Comparison of ENCODE assay signal across 12 cellular contexts in the genomic region with DNA sequence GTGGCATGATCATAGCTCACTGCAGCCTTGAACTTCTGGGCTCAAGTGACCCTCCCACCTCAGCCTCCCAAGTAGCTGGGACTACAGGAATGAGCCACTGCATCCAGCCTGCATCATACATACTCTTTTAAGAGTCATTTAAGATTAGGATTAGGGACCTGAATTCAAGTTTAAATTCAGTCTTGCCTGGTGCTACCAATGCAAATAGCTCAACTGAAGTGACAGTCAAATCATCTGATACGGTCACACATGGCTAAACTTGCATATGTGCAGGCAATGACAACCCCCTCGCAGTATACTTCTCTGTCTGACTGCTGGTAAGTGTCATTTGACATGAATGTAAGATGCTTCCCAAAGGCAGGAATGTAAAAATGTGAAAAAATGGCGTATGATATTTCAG. TPM values are rescaled to one million over a fixed set of nuclear protein-coding genes. Genes with fewer than 3 reads are reported as not detected.
A peak's percentile ranks its signal among the peaks of the same experiment; 100 is the strongest.
DNase-seq lines count a peak whose midpoint lies in the region; ATAC-seq and TF ChIP-seq lines count a peak whose summit lies in the region.
"Had no signal": no experiment of that assay in that cellular context is flagged by ENCODE, and none has a peak within 500 bp of the region (broad histone marks: within the 10 kb centered on the region; RNA-seq: fewer than 3 reads in every experiment).

No MANE protein-coding gene starts in this region.

- CTCF ChIA-PET in OCI-LY7 (lab: Charles Lee; ENCODE audit: unreplicated experiment): interaction anchor here (1.6 kb wide), 1 partner anchor 10 kb away, joined by 3 read pairs; no protein-coding TSS in a partner anchor

- H3K4me1 ChIP-seq in DND-41 (ENCODE audit: insufficient read depth, low read length) (peaks cover 21% of the 10 kb centered on the region), OCI-LY7 (ENCODE audit: insufficient read depth, low read length, poor library complexity, severe bottlenecking) (peaks cover 64% of the 10 kb centered on the region), body of pancreas (no peaks in the 10 kb centered on the region)
- H3K4me1 ChIP-seq: parathyroid adenoma had no signal

- H3K27ac ChIP-seq in DND-41 (ENCODE audit: low read length) (no peak overlapping the region), OCI-LY7 (ENCODE audit: low read depth, low read length, poor library complexity, severe bottlenecking) (peak overlapping the region; percentile 90), body of pancreas (no peak overlapping the region)
- H3K27ac ChIP-seq: parathyroid adenoma had no signal

- no peak overlapping the region for H3K4me3 ChIP-seq in DND-41 (ENCODE audit: low read depth in 1 of 2, low read length in 2 of 2)
- peak overlapping the region; percentile 58 for H3K4me3 ChIP-seq in OCI-LY7 (ENCODE audit: low read depth, low read length, poor library complexity, severe bottlenecking)
- no peak overlapping the region for H3K4me3 ChIP-seq in body of pancreas
- H3K4me3 ChIP-seq: HAP-1 had no signal

- TF ChIP-seq CTCF in DND-41 (IDR thresholded peaks at IDR 0.05; ENCODE audit: borderline replicate concordance, extremely low read depth, low read length, poor library complexity, severe bottlenecking) (no peak), OCI-LY7 (conservative IDR thresholded peaks at IDR 0.05; ENCODE audit: low read length) (no peak), mesothelial cell of epicardium (IDR thresholded peaks at IDR 0.05; ENCODE audit: unreplicated experiment) (no peak), body of pancreas (IDR thresholded peaks at IDR 0.05) (no peak)

- no peak overlapping the region for H2AFZ ChIP-seq in DND-41 (ENCODE audit: low read depth, low read length)
- peak overlapping the region; percentile 43; the same call in 1 of the 2 replicates for H2AFZ ChIP-seq in OCI-LY7 (ENCODE audit: low read length)
- H2AFZ ChIP-seq: parathyroid adenoma had no signal

- no peak overlapping the region for H3K27ac Mint-ChIP-seq in mesothelial cell of epicardium

- no peaks in the 10 kb centered on the region for H3K36me3 Mint-ChIP-seq in mesothelial cell of epicardium

- BruUV-seq in OCI-LY7 (replicated peaks; lab: Mats Ljungman, UMichigan): no TSS peak

- H3K27me3 ChIP-seq in DND-41 (ENCODE audit: insufficient read depth, low read length, poor library complexity) (peaks cover 3% of the 10 kb centered on the region), body of pancreas (no peaks in the 10 kb centered on the region)

- no peaks in the 10 kb centered on the region for H4K20me1 ChIP-seq in DND-41 (ENCODE audit: insufficient read depth, low read length)
- no peaks in the 10 kb centered on the region for H4K20me1 ChIP-seq in OCI-LY7 (ENCODE audit: insufficient read depth, low read length)

- no peak for ATAC-seq in DND-41 (ENCODE audit: insufficient read depth, low read depth)
- peak; percentile 30 for ATAC-seq in GM19372 (IDR thresholded peaks at IDR 0.05; ENCODE audit: low read depth, unreplicated experiment)
- peak; percentile 17 for ATAC-seq in HG02973 (IDR thresholded peaks at IDR 0.05; ENCODE audit: unreplicated experiment)
- ATAC-seq in body of pancreas: no peak

- 80 to 88% methylated on average over 3 of the region's 3 CpGs for WGBS in body of pancreas, 2 donors

- H3K4me2 ChIP-seq in DND-41 (ENCODE audit: insufficient read depth, low read length): peak overlapping the region; percentile 61; the same call in 1 of the 2 replicates
- H3K4me2 ChIP-seq in OCI-LY7 (ENCODE audit: low read length): peak overlapping the region; percentile 89

- no peaks in the 10 kb centered on the region for H3K9me3 Mint-ChIP-seq in mesothelial cell of epicardium

- DNase-seq in DND-41 (no peak), OCI-LY7 (ENCODE audit: low spot score) (peak; percentile 84), mesothelial cell of epicardium (ENCODE audit: low spot score in 2 of 2, unreplicated experiment in 2 of 2) (no peak), body of pancreas (no peak), NCI-H2227 treated with DMSO at 0.1 percent for 48 hours (lab: John Stamatoyannopoulos, UW) (no peak), AG08395 (ENCODE audit: low spot score) (no peak)
- DNase-seq: NCI-H69 had no signal

- H3K36me3 ChIP-seq in DND-41 (ENCODE audit: insufficient read depth, low read length) (no peaks in the 10 kb centered on the region), OCI-LY7 (ENCODE audit: insufficient read depth, low read length) (no peaks in the 10 kb centered on the region), body of pancreas (replicated peaks in 1 of 2; ENCODE audit: insufficient read depth in 1 of 2, low read depth in 2 of 2) (no peaks in the 10 kb centered on the region)
- H3K36me3 ChIP-seq: HAP-1 had no signal

- POLR2A ChIA-PET in OCI-LY7 (lab: Charles Lee): interaction anchor here (0.6 to 1.8 kb wide), 14 partner anchors 9 to 193 kb away, joined by 3 to 8 read pairs (median 4); no protein-coding TSS in a partner anchor

- intact Hi-C loops in OCI-LY7 (cut with micrococcal nuclease; ENCODE audit: unreplicated experiment): loop anchor here (1.0 to 5.0 kb wide), 5 partner anchors 15 to 91 kb away; partner anchors contain the start of genes TMEM131 and VWA3B
- intact Hi-C loops in body of pancreas (cut with DNase I): no loop called here

- no peaks in the 10 kb centered on the region for H3K9me3 ChIP-seq in DND-41 (ENCODE audit: insufficient read depth, low read length, severe bottlenecking)
- no peaks in the 10 kb centered on the region for H3K9me3 ChIP-seq in OCI-LY7 (ENCODE audit: low read length)
- H3K9me3 ChIP-seq in body of pancreas: no peaks in the 10 kb centered on the region

- no peaks in the 10 kb centered on the region for H3K4me1 Mint-ChIP-seq in mesothelial cell of epicardium

- H3K9me2 ChIP-seq in OCI-LY7 (ENCODE audit: insufficient read depth, low read length): no peaks in the 10 kb centered on the region

- peaks cover 8% of the 10 kb centered on the region for H3K27me3 Mint-ChIP-seq in mesothelial cell of epicardium (ENCODE audit: low read depth)

- no peak overlapping the region for H3K9ac ChIP-seq in DND-41 (ENCODE audit: low read depth, low read length)
- H3K9ac ChIP-seq: parathyroid adenoma had no signal

- H3K4me3 Mint-ChIP-seq in mesothelial cell of epicardium: no peak overlapping the region

- H3K79me2 ChIP-seq in DND-41 (ENCODE audit: insufficient read depth, low read length) (no peaks in the 10 kb centered on the region), OCI-LY7 (ENCODE audit: insufficient read depth, low read depth, low read length) (no peaks in the 10 kb centered on the region)
- H3K79me2 ChIP-seq: parathyroid adenoma had no signal

- no peak for TF ChIP-seq POLR2A in body of pancreas (IDR thresholded peaks at IDR 0.05)

RNA-seq across cellular contexts. Expression of gene TMEM131, which starts 31.8 kb away (rescaled TPM):
- total RNA-seq in OCI-LY7 (2014; rRNA removed; shearing (Covaris generic)): 12.2 and 17.4 TPM in 2 replicates
- total RNA-seq in OCI-LY7 (2022) (32.3 and 41.6 TPM in 2 replicates), mesothelial cell of epicardium (46.9 to 52.9 TPM (median 50.7 TPM) in 3 replicates), body of pancreas (10 to 100 TPM; 20.0 to 21.4 TPM)

RNA-seq across cellular contexts. Expression of gene VWA3B, which starts 59.4 kb away (rescaled TPM):
- not detected in 2 replicates for total RNA-seq in OCI-LY7 (2014; rRNA removed; shearing (Covaris generic))
- not detected in 2 replicates for total RNA-seq in OCI-LY7 (2022)
- not detected in 3 replicates for total RNA-seq in mesothelial cell of epicardium
- total RNA-seq in body of pancreas: under 1 TPM in 1 of 2 donors, not detected in 1; 0.78 TPM
- total RNA-seq: bronchial epithelial cell had no signal

Comparison
In these comparisons a context has a peak if more than half of its experiments do, and no peak if none do; other contexts are left out.
1. ATAC-seq: peak in GM19372 (single experiment) and HG02973 (single experiment); none in DND-41 (single experiment) and body of pancreas (single experiment).